ENCODE assay signal across 1 cellular context in the genomic region with DNA sequence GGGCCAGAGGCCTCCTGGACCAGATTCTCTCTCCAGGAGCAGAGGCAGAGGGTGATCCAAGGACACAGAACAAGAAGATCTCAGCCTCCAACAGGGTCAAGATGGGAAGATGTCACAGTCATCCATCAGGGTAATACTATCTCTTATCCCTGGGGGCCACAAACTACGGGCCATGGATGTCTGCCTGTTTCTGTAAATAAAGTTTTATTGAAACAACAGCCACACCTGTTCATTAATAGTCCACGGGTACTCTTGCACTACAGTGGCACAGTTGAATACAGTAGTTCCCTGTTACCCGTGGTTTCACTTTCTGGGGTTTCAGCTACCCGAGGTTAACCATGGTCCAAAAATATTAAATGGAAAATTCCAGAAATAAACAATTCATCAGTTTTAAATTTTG.
TF ChIP-seq lines count a peak whose summit lies in the region.

No MANE protein-coding gene starts in this region.

TF ChIP-seq in GM12878, 131 proteins besides CTCF, POLR2A, EP300 and RAD21:
- TF ChIP-seq, protein P1, sequence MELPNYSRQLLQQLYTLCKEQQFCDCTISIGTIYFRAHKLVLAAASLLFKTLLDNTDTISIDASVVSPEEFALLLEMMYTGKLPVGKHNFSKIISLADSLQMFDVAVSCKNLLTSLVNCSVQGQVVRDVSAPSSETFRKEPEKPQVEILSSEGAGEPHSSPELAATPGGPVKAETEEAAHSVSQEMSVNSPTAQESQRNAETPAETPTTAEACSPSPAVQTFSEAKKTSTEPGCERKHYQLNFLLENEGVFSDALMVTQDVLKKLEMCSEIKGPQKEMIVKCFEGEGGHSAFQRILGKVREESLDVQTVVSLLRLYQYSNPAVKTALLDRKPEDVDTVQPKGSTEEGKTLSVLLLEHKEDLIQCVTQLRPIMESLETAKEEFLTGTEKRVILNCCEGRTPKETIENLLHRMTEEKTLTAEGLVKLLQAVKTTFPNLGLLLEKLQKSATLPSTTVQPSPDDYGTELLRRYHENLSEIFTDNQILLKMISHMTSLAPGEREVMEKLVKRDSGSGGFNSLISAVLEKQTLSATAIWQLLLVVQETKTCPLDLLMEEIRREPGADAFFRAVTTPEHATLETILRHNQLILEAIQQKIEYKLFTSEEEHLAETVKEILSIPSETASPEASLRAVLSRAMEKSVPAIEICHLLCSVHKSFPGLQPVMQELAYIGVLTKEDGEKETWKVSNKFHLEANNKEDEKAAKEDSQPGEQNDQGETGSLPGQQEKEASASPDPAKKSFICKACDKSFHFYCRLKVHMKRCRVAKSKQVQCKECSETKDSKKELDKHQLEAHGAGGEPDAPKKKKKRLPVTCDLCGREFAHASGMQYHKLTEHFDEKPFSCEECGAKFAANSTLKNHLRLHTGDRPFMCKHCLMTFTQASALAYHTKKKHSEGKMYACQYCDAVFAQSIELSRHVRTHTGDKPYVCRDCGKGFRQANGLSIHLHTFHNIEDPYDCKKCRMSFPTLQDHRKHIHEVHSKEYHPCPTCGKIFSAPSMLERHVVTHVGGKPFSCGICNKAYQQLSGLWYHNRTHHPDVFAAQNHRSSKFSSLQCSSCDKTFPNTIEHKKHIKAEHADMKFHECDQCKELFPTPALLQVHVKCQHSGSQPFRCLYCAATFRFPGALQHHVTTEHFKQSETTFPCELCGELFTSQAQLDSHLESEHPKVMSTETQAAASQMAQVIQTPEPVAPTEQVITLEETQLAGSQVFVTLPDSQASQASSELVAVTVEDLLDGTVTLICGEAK (IDR thresholded peaks at IDR 0.05; ENCODE audit: borderline replicate concordance) = peak; percentile 81
- TF ChIP-seq, protein P2, sequence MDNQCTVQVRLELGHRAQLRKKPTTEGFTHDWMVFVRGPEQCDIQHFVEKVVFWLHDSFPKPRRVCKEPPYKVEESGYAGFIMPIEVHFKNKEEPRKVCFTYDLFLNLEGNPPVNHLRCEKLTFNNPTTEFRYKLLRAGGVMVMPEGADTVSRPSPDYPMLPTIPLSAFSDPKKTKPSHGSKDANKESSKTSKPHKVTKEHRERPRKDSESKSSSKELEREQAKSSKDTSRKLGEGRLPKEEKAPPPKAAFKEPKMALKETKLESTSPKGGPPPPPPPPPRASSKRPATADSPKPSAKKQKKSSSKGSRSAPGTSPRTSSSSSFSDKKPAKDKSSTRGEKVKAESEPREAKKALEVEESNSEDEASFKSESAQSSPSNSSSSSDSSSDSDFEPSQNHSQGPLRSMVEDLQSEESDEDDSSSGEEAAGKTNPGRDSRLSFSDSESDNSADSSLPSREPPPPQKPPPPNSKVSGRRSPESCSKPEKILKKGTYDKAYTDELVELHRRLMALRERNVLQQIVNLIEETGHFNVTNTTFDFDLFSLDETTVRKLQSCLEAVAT (IDR thresholded peaks at IDR 0.05) = no peak
